22 cellular contexts compared by ENCODE assay signal in the genomic region with DNA sequence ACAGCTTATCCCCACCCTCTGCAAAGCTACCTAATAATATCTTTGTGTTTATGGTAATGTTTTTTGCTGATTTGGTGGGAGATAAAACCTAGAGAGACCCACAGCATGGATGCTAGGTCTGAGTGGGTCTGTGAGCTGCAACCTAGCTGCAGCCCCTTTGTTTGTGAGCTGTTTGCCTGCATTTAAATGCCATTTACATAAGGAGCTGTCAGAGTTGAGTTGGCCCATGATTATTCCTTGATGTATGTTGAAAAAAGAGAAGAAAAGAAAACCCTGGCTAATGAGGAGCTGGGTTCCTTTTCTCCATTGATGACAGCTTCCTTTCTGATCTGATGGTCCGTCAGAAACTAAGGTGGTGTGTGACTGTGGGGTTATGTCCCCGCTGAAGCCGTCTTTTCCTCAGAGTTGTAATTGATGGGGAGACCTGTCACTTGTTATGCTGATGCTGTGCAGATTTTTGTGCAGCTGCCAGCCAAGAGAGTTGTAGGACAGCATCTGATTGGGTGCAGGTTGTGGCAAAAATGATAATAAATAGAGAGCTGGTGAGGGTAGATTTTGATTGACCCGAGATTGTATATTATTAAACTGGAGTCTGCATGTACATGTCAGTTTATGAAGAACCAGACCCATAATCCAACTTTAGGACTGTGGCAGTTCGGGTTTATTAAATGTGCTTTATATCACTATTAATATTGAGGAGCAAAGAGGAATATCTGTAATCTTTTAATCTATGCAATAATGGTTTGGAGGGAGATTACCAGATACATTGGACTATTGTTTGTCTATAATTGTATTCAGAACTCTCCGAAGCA.
"Had no signal": no experiment of that assay in that cellular context is flagged by ENCODE, and none has a peak within 500 bp of the region (broad histone marks: within the 10 kb centered on the region; RNA-seq: fewer than 3 reads in every experiment).

No MANE protein-coding gene starts in this region.

- H3K36me3 ChIP-seq: cardiac muscle cell, spleen, thyroid gland had no signal

- DNase-seq: activated CD4-positive, alpha-beta memory T cell treated with anti-CD3 and anti-CD28 coated beads, Interleukin-2, amount 10 ng/mL, durations not matched to agents 7 days and 5 days; activated CD4-positive, alpha-beta T cell treated with anti-CD3 and anti-CD28 coated beads, Interleukin-2, amount 10 ng/mL, durations not matched to agents 24 days and 14 days; activated CD4-positive, CD25-positive, alpha-beta regulatory T cell; activated effector memory CD4-positive, alpha-beta T cell treated with Interleukin-2 at 50 U/mL for 16 hours; activated naive CD4-positive, alpha-beta T cell treated with anti-CD3 and anti-CD28 coated beads for 36 hours; activated T-cell treated with anti-CD3 and anti-CD28 coated beads, Interleukin-2, amount 50 U/mL, for 72 hours; amygdala; effector CD4-positive, alpha-beta T cell; erythroblast; immature natural killer cell; left ventricle myocardium superior; mammary epithelial cell; midbrain; spleen; stimulated activated CD4-positive, alpha-beta T cell treated with anti-CD3 and anti-CD28 coated beads, Interleukin-4, amount 100 ng/mL, for 1 hour; stimulated activated naive CD4-positive, alpha-beta T cell treated with Interleukin-2 at 50 U/mL for 16 hours; SW 1271; T-helper 17 cell; thyroid gland had no signal

- H3K27ac ChIP-seq: cardiac muscle cell, foreskin keratinocyte, spleen, thyroid gland had no signal

- H3K27ac Mint-ChIP-seq: activated CD4-positive, alpha-beta memory T cell treated with anti-CD3 and anti-CD28 coated beads, Interleukin-2, amount 10 ng/mL, durations not matched to agents 7 days and 5 days; activated CD4-positive, alpha-beta T cell treated with anti-CD3 and anti-CD28 coated beads, Interleukin-2, amount 10 ng/mL, durations not matched to agents 24 days and 14 days; activated naive CD4-positive, alpha-beta T cell treated with anti-CD3 and anti-CD28 coated beads for 36 hours; activated T-cell treated with anti-CD3 and anti-CD28 coated beads, Interleukin-2, amount 50 U/mL, for 72 hours; immature natural killer cell; natural killer cell treated with Interleukin-12 subunit alpha and Interleukin-12 subunit beta and Interleukin-15 and Interleukin-18, amount 100 ng/mL, for 72 hours; T-helper 17 cell had no signal

- H3K4me1 ChIP-seq: foreskin keratinocyte had no signal

- ATAC-seq: activated T-cell treated with anti-CD3 and anti-CD28 coated beads, Interleukin-2, amount 50 U/mL, for 72 hours; natural killer cell treated with Interleukin-12 subunit alpha and Interleukin-12 subunit beta and Interleukin-15 and Interleukin-18, amount 100 ng/mL, for 72 hours; T-helper 17 cell had no signal

- H3K9me3 Mint-ChIP-seq: activated CD4-positive, alpha-beta T cell treated with anti-CD3 and anti-CD28 coated beads, Interleukin-2, amount 10 ng/mL, durations not matched to agents 24 days and 14 days; activated naive CD4-positive, alpha-beta T cell treated with anti-CD3 and anti-CD28 coated beads for 36 hours; activated T-cell treated with anti-CD3 and anti-CD28 coated beads, Interleukin-2, amount 50 U/mL, for 72 hours; natural killer cell treated with Interleukin-12 subunit alpha and Interleukin-12 subunit beta and Interleukin-15 and Interleukin-18, amount 100 ng/mL, for 72 hours had no signal

- H3K4me3 ChIP-seq: cardiac muscle cell, spleen, thyroid gland had no signal

- H3K4me1 Mint-ChIP-seq: activated CD4-positive, alpha-beta memory T cell treated with anti-CD3 and anti-CD28 coated beads, Interleukin-2, amount 10 ng/mL, durations not matched to agents 7 days and 5 days; activated CD4-positive, alpha-beta T cell treated with anti-CD3 and anti-CD28 coated beads, Interleukin-2, amount 10 ng/mL, durations not matched to agents 24 days and 14 days; T-helper 17 cell had no signal

- H3K9me3 ChIP-seq: spleen, thyroid gland had no signal

- H3K27me3 ChIP-seq: cardiac muscle cell, foreskin keratinocyte, spleen, thyroid gland had no signal

- H3K27me3 Mint-ChIP-seq: activated CD4-positive, alpha-beta memory T cell treated with anti-CD3 and anti-CD28 coated beads, Interleukin-2, amount 10 ng/mL, durations not matched to agents 7 days and 5 days; T-helper 17 cell had no signal

- H3K4me3 Mint-ChIP-seq: activated CD4-positive, alpha-beta memory T cell treated with anti-CD3 and anti-CD28 coated beads, Interleukin-2, amount 10 ng/mL, durations not matched to agents 7 days and 5 days; activated CD4-positive, alpha-beta T cell treated with anti-CD3 and anti-CD28 coated beads, Interleukin-2, amount 10 ng/mL, durations not matched to agents 24 days and 14 days; activated naive CD4-positive, alpha-beta T cell treated with anti-CD3 and anti-CD28 coated beads for 36 hours; activated T-cell treated with anti-CD3 and anti-CD28 coated beads, Interleukin-2, amount 50 U/mL, for 72 hours; immature natural killer cell; natural killer cell treated with Interleukin-12 subunit alpha and Interleukin-12 subunit beta and Interleukin-15 and Interleukin-18, amount 100 ng/mL, for 72 hours; T-helper 17 cell had no signal

- H3K36me3 Mint-ChIP-seq: immature natural killer cell; natural killer cell treated with Interleukin-12 subunit alpha and Interleukin-12 subunit beta and Interleukin-15 and Interleukin-18, amount 100 ng/mL, for 72 hours had no signal
